Comparison of ENCODE assay signal across 8 cellular contexts in genomic region chr10:26697922-26698608, GRCh38. TPM values are rescaled to one million over a fixed set of nuclear protein-coding genes. Genes with fewer than 3 reads are reported as not detected.
DNase-seq lines count a peak whose midpoint lies in the region; ATAC-seq and TF ChIP-seq lines count a peak whose summit lies in the region.

No MANE protein-coding gene starts in this region.

- ATAC-seq in GM18502 (IDR thresholded peaks at IDR 0.05; ENCODE audit: poor library complexity, unreplicated experiment): no peak

- H3K9me3 ChIP-seq in PC-9 (ENCODE audit: insufficient read depth, low read depth): no peaks in the 10 kb centered on the region

- H2AFZ ChIP-seq in PC-9: peak overlapping the region; percentile 93

- no peaks in the 10 kb centered on the region for H3F3A ChIP-seq in PC-9 (ENCODE audit: insufficient read depth, low read depth)

- no peaks in the 10 kb centered on the region for H4K20me1 ChIP-seq in PC-9 (ENCODE audit: insufficient read depth)

- peaks cover 22% of the 10 kb centered on the region for H3K4me1 Mint-ChIP-seq in osteocyte (ENCODE audit: unreplicated experiment)

- no peaks in the 10 kb centered on the region for H3K36me3 Mint-ChIP-seq in osteocyte (ENCODE audit: unreplicated experiment)

- peaks cover 20% of the 10 kb centered on the region for H3K79me2 ChIP-seq in PC-9 (ENCODE audit: low read depth)

- peaks cover 4% of the 10 kb centered on the region for H3K27me3 Mint-ChIP-seq in osteocyte (ENCODE audit: unreplicated experiment)

- no peaks in the 10 kb centered on the region for H3K9me2 ChIP-seq in PC-9 (ENCODE audit: insufficient read depth)

- intact Hi-C loops in PC-9 (cut with micrococcal nuclease; ENCODE audit: unreplicated experiment): no loop called here

- peak overlapping the region; percentile 73 for H3K27ac Mint-ChIP-seq in osteocyte (ENCODE audit: unreplicated experiment)

- no peak for TF ChIP-seq CTCF in PC-9 (conservative IDR thresholded peaks at IDR 0.05)
- TF ChIP-seq CTCF in osteocyte (IDR thresholded peaks at IDR 0.05): no peak

- no peaks in the 10 kb centered on the region for H3K36me3 ChIP-seq in PC-9 (ENCODE audit: low read depth)

- H3K27ac ChIP-seq in PC-9: no peak overlapping the region
- H3K27ac ChIP-seq in epithelial cell of prostate: peak overlapping the region; percentile 84

- BruUV-seq in PC-9 (replicated peaks; lab: Mats Ljungman, UMichigan): no TSS peak

- H3K9me3 Mint-ChIP-seq in osteocyte (ENCODE audit: unreplicated experiment): no peaks in the 10 kb centered on the region

- POLR2A ChIA-PET in PC-9 (lab: Charles Lee; ENCODE audit: unreplicated experiment): interaction anchor here (0.7 to 0.8 kb wide), 3 partner anchors 11 to 806 kb away, joined by 4 to 6 read pairs (median 5); partner anchors contain the start of gene RAB18

- no peaks in the 10 kb centered on the region for H3K27me3 ChIP-seq in PC-9 (ENCODE audit: insufficient read depth, low read depth)

- H3K4me1 ChIP-seq in PC-9 (replicated peaks; ENCODE audit: insufficient read depth): peaks cover 8% of the 10 kb centered on the region; the same call in 1 of the 2 replicates

- CTCF ChIA-PET in PC-9 (lab: Charles Lee): no interaction called here

- H3K4me2 ChIP-seq in PC-9: peak overlapping the region; percentile 92

- peak overlapping the region; percentile 95 for H3K4me3 Mint-ChIP-seq in osteocyte (ENCODE audit: unreplicated experiment)

- H3K4me3 ChIP-seq in PC-9: peak overlapping the region; percentile 68

- DNase-seq in NCI-H748 (lab: John Stamatoyannopoulos, UW; ENCODE audit: unreplicated experiment): peak; percentile 14
- no peak for DNase-seq in NCI-H748 treated with DMSO at 0.1 percent for 48 hours (lab: John Stamatoyannopoulos, UW)
- DNase-seq in PC-9: peak in 1 of 2 experiments; percentile 1
- no peak for DNase-seq in epithelial cell of prostate (ENCODE audit: low read depth, low spot score)
- DNase-seq in osteocyte (ENCODE audit: extremely low spot score, unreplicated experiment): no peak
- no peak for DNase-seq in kidney glomerular epithelial cell (lab: John Stamatoyannopoulos, UW)
- no peak for DNase-seq in AG08395 (ENCODE audit: low spot score)

RNA-seq across cellular contexts. Expression of gene PDSS1, which starts 0.6 kb away (rescaled TPM):
- total RNA-seq in PC-9 (2021) (4.5 and 5.6 TPM in 2 replicates), osteocyte (3.4 and 3.8 TPM in 2 replicates)
